Comparison of ENCODE assay signal across 12 cellular contexts in the genomic region with DNA sequence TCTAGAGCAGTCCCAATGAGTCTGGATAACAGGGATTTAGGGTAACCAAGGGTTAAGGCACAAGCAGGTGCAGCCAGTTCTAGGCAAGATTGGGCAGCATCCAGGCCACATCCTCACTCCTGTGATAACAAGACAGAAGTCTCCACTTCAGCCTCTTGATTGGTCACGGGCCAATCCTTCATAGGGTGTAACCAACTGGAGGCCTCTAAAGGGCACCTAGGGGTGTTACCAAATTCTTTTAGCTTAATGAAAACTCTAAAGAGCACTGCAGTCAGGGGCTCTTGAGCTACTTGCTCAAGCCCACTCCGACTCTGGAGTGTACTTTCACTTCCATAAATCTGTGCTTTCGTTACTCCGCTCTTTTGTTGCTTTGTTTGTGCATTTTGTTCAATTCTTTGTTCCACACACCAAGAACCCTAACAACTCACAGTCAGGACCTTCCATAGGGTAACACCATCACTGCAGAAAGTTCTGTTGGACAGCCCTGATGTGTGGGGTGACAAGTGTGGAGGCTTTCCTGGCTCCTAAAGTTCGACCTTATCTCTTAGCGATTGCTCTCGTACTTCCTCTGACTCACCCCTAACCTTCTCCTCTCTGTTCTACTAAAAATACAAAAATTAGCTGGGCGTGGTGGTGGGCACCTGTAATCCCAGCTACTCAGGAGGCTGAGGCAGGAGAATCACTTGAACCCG. TPM values are rescaled to one million over a fixed set of nuclear protein-coding genes. Genes with fewer than 3 reads are reported as not detected.
DNase-seq lines count a peak whose midpoint lies in the region; ATAC-seq, FAIRE-seq and TF ChIP-seq lines count a peak whose summit lies in the region.
"Had no signal": no experiment of that assay in that cellular context is flagged by ENCODE, and none has a peak within 500 bp of the region (broad histone marks: within the 10 kb centered on the region; RNA-seq: fewer than 3 reads in every experiment).

No MANE protein-coding gene starts in this region.

- H3K27ac ChIP-seq in HepG2 (ENCODE audit: extremely low read length, insufficient read depth, low read length) (no peak overlapping the region), right lobe of liver (no peak overlapping the region), upper lobe of left lung (peak overlapping the region in 3 of 4 donors; percentile 28 to 75 (median 71))
- H3K27ac ChIP-seq: C4-2B had no signal

- no TSS peak for BruUV-seq in HepG2 (replicated peaks; lab: Mats Ljungman, UMichigan)

- in situ Hi-C loops in HepG2 (cut with HindIII; ENCODE audit: extremely low pct_ligation_motif_present, low pct_unique_long_range_greater_than_20kb) = no loop called here

- intact Hi-C loops in HepG2 (cut with micrococcal nuclease; ENCODE audit: unreplicated experiment) = no loop called here
- intact Hi-C loops in right lobe of liver (cut with DNase I) = no loop called here

- H3K27me3 ChIP-seq in HepG2 (ENCODE audit: control insufficient read depth in 1 of 2, insufficient read depth in 2 of 2, low read length in 2 of 2) (no peaks in the 10 kb centered on the region), right lobe of liver (no peaks in the 10 kb centered on the region), upper lobe of left lung (no peaks in the 10 kb centered on the region)

- POLR2A ChIA-PET in HepG2 (lab: Yijun Ruan, JAX) = no interaction called here

- H4K20me1 ChIP-seq in HepG2 (ENCODE audit: insufficient read depth, low read length) = no peaks in the 10 kb centered on the region

- H3K9me3 Mint-ChIP-seq in activated naive CD8-positive, alpha-beta T cell treated with anti-CD3 and anti-CD28 coated beads for 36 hours = peaks cover 3% of the 10 kb centered on the region

- peaks cover 27% of the 10 kb centered on the region for H3K4me1 Mint-ChIP-seq in activated naive CD8-positive, alpha-beta T cell treated with anti-CD3 and anti-CD28 coated beads for 36 hours

- H3K36me3 Mint-ChIP-seq in activated naive CD8-positive, alpha-beta T cell treated with anti-CD3 and anti-CD28 coated beads for 36 hours = peaks cover 25% of the 10 kb centered on the region

- H3K4me2 ChIP-seq in HepG2 (ENCODE audit: low read depth, low read length) = no peak overlapping the region

- ATAC-seq in HepG2 (no peak), right lobe of liver (no peak), upper lobe of left lung (ENCODE audit: low FRiP score in 2 of 2) (peak in 1 of 2 donors; percentile 49), HG02884 (IDR thresholded peaks at IDR 0.05; ENCODE audit: unreplicated experiment) (no peak), GM21367 (IDR thresholded peaks at IDR 0.05; ENCODE audit: unreplicated experiment) (no peak)

- FAIRE-seq in HepG2 (lab: Jason Lieb, UNC) = no peak

- no peak overlapping the region for H3K4me3 Mint-ChIP-seq in activated naive CD8-positive, alpha-beta T cell treated with anti-CD3 and anti-CD28 coated beads for 36 hours

- TF ChIP-seq EP300 in HepG2 (IDR thresholded peaks at IDR 0.05; ENCODE audit: low read depth in 2 of 2, low read length in 2 of 2) (no peak), HepG2 (CRISPR knock-in tag; IDR thresholded peaks at IDR 0.05; ENCODE audit: borderline replicate concordance) (no peak), upper lobe of left lung (IDR thresholded peaks at IDR 0.05) (no peak)

- TF ChIP-seq RAD21 in HepG2 (CRISPR knock-in tag; IDR thresholded peaks at IDR 0.05) = no peak

- H3K4me1 ChIP-seq in HepG2 (ENCODE audit: insufficient read depth, low read length) = peaks cover 18% of the 10 kb centered on the region
- H3K4me1 ChIP-seq in right lobe of liver = peaks cover 0 to 6% (median 0%) of the 10 kb centered on the region in 4 donors
- peaks cover 12 to 30% (median 21%) of the 10 kb centered on the region in 4 donors for H3K4me1 ChIP-seq in upper lobe of left lung

- H3K4me3 ChIP-seq in HepG2 (replicated peaks in 1 of 3; ENCODE audit: insufficient read depth in 1 of 3, low read depth in 2 of 3, low read length in 3 of 3) (no peak overlapping the region), right lobe of liver (no peak overlapping the region), upper lobe of left lung (peak overlapping the region in 2 of 4 donors; percentile 11 to 23)

- H3K27me3 Mint-ChIP-seq in activated naive CD8-positive, alpha-beta T cell treated with anti-CD3 and anti-CD28 coated beads for 36 hours = no peaks in the 10 kb centered on the region

- TF ChIP-seq POLR2A in HepG2 (IDR thresholded peaks at IDR 0.05; ENCODE audit: insufficient read depth in 1 of 2, low read depth in 2 of 2, low read length in 2 of 2) (no peak), right lobe of liver (IDR thresholded peaks at IDR 0.05) (no peak), upper lobe of left lung (IDR thresholded peaks at IDR 0.05) (peak in 2 of 4 donors; percentile 21 to 37)

- DNase-seq in HepG2 (ENCODE audit: low spot score) (no peak), right lobe of liver (no peak), NCI-H226 (peak; percentile 58), upper lobe of left lung (peak in 1 of 2 donors; percentile 95), SW480 (ENCODE audit: low spot score) (no peak)
- DNase-seq in activated naive CD8-positive, alpha-beta T cell treated with anti-CD3 and anti-CD28 coated beads for 36 hours = no peak
- DNase-seq: amygdala, foreskin melanocyte, NCI-H524 had no signal

- no peaks in the 10 kb centered on the region for H3K36me3 ChIP-seq in HepG2 (replicated peaks in 1 of 2; ENCODE audit: control insufficient read depth in 1 of 2, insufficient read depth in 2 of 2, low read length in 2 of 2)
- H3K36me3 ChIP-seq in right lobe of liver = peaks cover 0 to 7% (median 0%) of the 10 kb centered on the region in 4 donors
- H3K36me3 ChIP-seq in upper lobe of left lung = peaks cover 0 to 13% (median 5%) of the 10 kb centered on the region in 4 donors

- no peaks in the 10 kb centered on the region for H3K9me3 ChIP-seq in HepG2 (ENCODE audit: low read length)
- H3K9me3 ChIP-seq in right lobe of liver = no peaks in the 10 kb centered on the region
- no peaks in the 10 kb centered on the region for H3K9me3 ChIP-seq in upper lobe of left lung

- H3K27ac Mint-ChIP-seq in activated naive CD8-positive, alpha-beta T cell treated with anti-CD3 and anti-CD28 coated beads for 36 hours = peak overlapping the region; percentile 26

- no peak overlapping the region for H3K9ac ChIP-seq in HepG2 (ENCODE audit: insufficient read depth, low read depth, low read length)

- H2AFZ ChIP-seq in HepG2 (ENCODE audit: low read length) = no peak overlapping the region

- no peak for TF ChIP-seq CTCF in HepG2 (CRISPR knock-in tag; IDR thresholded peaks at IDR 0.05)
- TF ChIP-seq CTCF in right lobe of liver (IDR thresholded peaks at IDR 0.05) = no peak
- TF ChIP-seq CTCF in upper lobe of left lung (IDR thresholded peaks at IDR 0.05) = no peak

- CTCF ChIA-PET in HepG2 (lab: Yijun Ruan, JAX; ENCODE audit: low intra/inter-chr PET ratio, low total read pairs) = no interaction called here

- H3K79me2 ChIP-seq in HepG2 (ENCODE audit: insufficient read depth, low read length) = no peaks in the 10 kb centered on the region

- WGBS in HepG2 (ENCODE audit: low lambda C conversion rate) = 85% methylated on average over 9 of the region's 9 CpGs
- 70% methylated on average over 8 of the region's 9 CpGs for WGBS in right lobe of liver (ENCODE audit: insufficient coverage, low coverage, low lambda C conversion rate, missing lambda C conversion rate)
- 50 to 75% methylated on average over 9 of the region's 9 CpGs for WGBS in upper lobe of left lung, 2 donors

RNA-seq across cellular contexts. Expression of a gene that starts 36.1 kb away (rescaled TPM):
- total RNA-seq in HepG2 (2016; rRNA removed; fragmentation: Illumina TruSeq; extraction: Trizol) = 0.39 and 1.1 TPM in 2 replicates
- 0.26 and 0.91 TPM in 2 replicates for total RNA-seq in HepG2 (2016; cell fraction: cytosol; rRNA removed; fragmentation: Illumina TruSeq; extraction: Trizol; ENCODE audit: low read depth)
- 0.54 and 0.93 TPM in 2 replicates for total RNA-seq in HepG2 (2016; cell fraction: insoluble cytoplasmic fraction; rRNA removed; fragmentation: Illumina TruSeq; extraction: Trizol)
- 0.43 and 1.00 TPM in 2 replicates for total RNA-seq in HepG2 (2016; cell fraction: membrane; rRNA removed; fragmentation: Illumina TruSeq; extraction: Trizol)
- total RNA-seq in HepG2 (2016; cell fraction: nucleus; rRNA removed; fragmentation: Illumina TruSeq; extraction: Trizol) = 0.72 and 0.75 TPM in 2 replicates
- polyA plus RNA-seq in HepG2 (2011; rRNA removed) = 0.18 and 0.44 TPM in 2 replicates
- polyA plus RNA-seq in HepG2 (2011; cell fraction: cytosol; rRNA removed) = 0.28 and 0.43 TPM in 2 replicates
- 2.1 and 2.4 TPM in 2 replicates for polyA plus RNA-seq in HepG2 (2011; cell fraction: nucleus; rRNA removed)
- 2.8 and 3.7 TPM in 2 replicates for polyA plus RNA-seq in HepG2 (2012)
- polyA plus RNA-seq in HepG2 (2016; cell fraction: cytosol; fragmentation: Illumina TruSeq; extraction: Trizol; ENCODE audit: low read depth) = 0.45 and 0.87 TPM in 2 replicates
- polyA plus RNA-seq in HepG2 (2016; cell fraction: insoluble cytoplasmic fraction; fragmentation: Illumina TruSeq; extraction: Trizol; ENCODE audit: low read depth) = 2.2 TPM in 2 replicates
- 0.41 and 0.92 TPM in 2 replicates for polyA plus RNA-seq in HepG2 (2016; cell fraction: membrane; fragmentation: Illumina TruSeq; extraction: Trizol; ENCODE audit: low read depth)
- polyA plus RNA-seq in HepG2 (2016; cell fraction: nucleus; fragmentation: Illumina TruSeq; extraction: Trizol; ENCODE audit: insufficient read depth, low read depth) = 3.7 and 3.8 TPM in 2 replicates
- polyA minus RNA-seq in HepG2 (2011; rRNA and poly(A)+ RNA removed; ENCODE audit: low replicate concordance) = 1.0 and 1.7 TPM in 2 replicates
- 0.59 and 0.70 TPM in 2 replicates for polyA minus RNA-seq in HepG2 (2011; cell fraction: cytosol; rRNA and poly(A)+ RNA removed)
- polyA minus RNA-seq in HepG2 (2011; cell fraction: nucleus; rRNA and poly(A)+ RNA removed) = 0.75 and 0.90 TPM in 2 replicates
- 1 to 10 TPM; 1.5 to 2.5 (median 2.0) TPM for total RNA-seq in right lobe of liver
- 1 to 10 TPM; 7.3 to 7.7 TPM for total RNA-seq in activated naive CD8-positive, alpha-beta T cell treated with anti-CD3 and anti-CD28 coated beads for 36 hours
- total RNA-seq in upper lobe of left lung = 10 to 100 TPM in 1 of 6 donors, 1 to 10 TPM in 5; 2.9 to 13.2 (median 8.0) TPM

RNA-seq across cellular contexts. Expression of a gene that starts 36.4 kb away (rescaled TPM):
- total RNA-seq in HepG2 (2016; rRNA removed; fragmentation: Illumina TruSeq; extraction: Trizol) = 52.1 and 64.4 TPM in 2 replicates
- 7.3 and 8.5 TPM in 2 replicates for total RNA-seq in HepG2 (2016; cell fraction: cytosol; rRNA removed; fragmentation: Illumina TruSeq; extraction: Trizol; ENCODE audit: low read depth)
- 44.1 and 72.4 TPM in 2 replicates for total RNA-seq in HepG2 (2016; cell fraction: insoluble cytoplasmic fraction; rRNA removed; fragmentation: Illumina TruSeq; extraction: Trizol)
- 15.7 and 19.3 TPM in 2 replicates for total RNA-seq in HepG2 (2016; cell fraction: membrane; rRNA removed; fragmentation: Illumina TruSeq; extraction: Trizol)
- 51.4 and 56.6 TPM in 2 replicates for total RNA-seq in HepG2 (2016; cell fraction: nucleus; rRNA removed; fragmentation: Illumina TruSeq; extraction: Trizol)
- polyA plus RNA-seq in HepG2 (2011; rRNA removed) = 18.3 and 20.1 TPM in 2 replicates
- polyA plus RNA-seq in HepG2 (2011; cell fraction: cytosol; rRNA removed) = 9.1 and 11.9 TPM in 2 replicates
- polyA plus RNA-seq in HepG2 (2011; cell fraction: nucleus; rRNA removed) = 92.2 and 135 TPM in 2 replicates
- polyA plus RNA-seq in HepG2 (2012) = 11.0 and 27.9 TPM in 2 replicates
- polyA plus RNA-seq in HepG2 (2016; cell fraction: cytosol; fragmentation: Illumina TruSeq; extraction: Trizol; ENCODE audit: low read depth) = 6.0 and 7.0 TPM in 2 replicates
- 43.0 and 49.8 TPM in 2 replicates for polyA plus RNA-seq in HepG2 (2016; cell fraction: insoluble cytoplasmic fraction; fragmentation: Illumina TruSeq; extraction: Trizol; ENCODE audit: low read depth)
- polyA plus RNA-seq in HepG2 (2016; cell fraction: membrane; fragmentation: Illumina TruSeq; extraction: Trizol; ENCODE audit: low read depth) = 7.7 and 11.4 TPM in 2 replicates
- polyA plus RNA-seq in HepG2 (2016; cell fraction: nucleus; fragmentation: Illumina TruSeq; extraction: Trizol; ENCODE audit: insufficient read depth, low read depth) = 135 and 153 TPM in 2 replicates
- 25.6 and 86.4 TPM in 2 replicates for polyA minus RNA-seq in HepG2 (2011; rRNA and poly(A)+ RNA removed; ENCODE audit: low replicate concordance)
- polyA minus RNA-seq in HepG2 (2011; cell fraction: cytosol; rRNA and poly(A)+ RNA removed) = 11.3 and 17.6 TPM in 2 replicates
- polyA minus RNA-seq in HepG2 (2011; cell fraction: nucleus; rRNA and poly(A)+ RNA removed) = 25.0 and 29.4 TPM in 2 replicates
- 10 to 100 TPM in 2 of 6 experiments, 1 to 10 TPM in 4; 5.2 to 16.6 (median 7.7) TPM for total RNA-seq in right lobe of liver
- 100 to 1,000 TPM; 147 to 165 TPM for total RNA-seq in activated naive CD8-positive, alpha-beta T cell treated with anti-CD3 and anti-CD28 coated beads for 36 hours
- 100 to 1,000 TPM in 1 of 6 donors, 10 to 100 TPM in 5; 11.4 to 113 (median 27.8) TPM for total RNA-seq in upper lobe of left lung

RNA-seq across cellular contexts. Expression of a gene that starts 49.2 kb away (rescaled TPM):
- total RNA-seq in HepG2 (2016; rRNA removed; fragmentation: Illumina TruSeq; extraction: Trizol) (19.2 and 22.6 TPM in 2 replicates), right lobe of liver (10 to 100 TPM; 15.4 to 24.5 (median 19.8) TPM), upper lobe of left lung (100 to 1,000 TPM in 1 of 6 donors, 10 to 100 TPM in 5; 35.1 to 138 (median 77.8) TPM)
- total RNA-seq in HepG2 (2016; cell fraction: cytosol; rRNA removed; fragmentation: Illumina TruSeq; extraction: Trizol; ENCODE audit: low read depth) = 10.5 and 12.2 TPM in 2 replicates
- 20.3 and 22.0 TPM in 2 replicates for total RNA-seq in HepG2 (2016; cell fraction: insoluble cytoplasmic fraction; rRNA removed; fragmentation: Illumina TruSeq; extraction: Trizol)
- total RNA-seq in HepG2 (2016; cell fraction: membrane; rRNA removed; fragmentation: Illumina TruSeq; extraction: Trizol) = 14.9 and 16.2 TPM in 2 replicates
- total RNA-seq in HepG2 (2016; cell fraction: nucleus; rRNA removed; fragmentation: Illumina TruSeq; extraction: Trizol) = 27.3 and 27.4 TPM in 2 replicates
- 12.6 and 15.0 TPM in 2 replicates for polyA plus RNA-seq in HepG2 (2011; rRNA removed)
- polyA plus RNA-seq in HepG2 (2011; cell fraction: cytosol; rRNA removed) = 6.0 and 6.2 TPM in 2 replicates
- polyA plus RNA-seq in HepG2 (2011; cell fraction: nucleus; rRNA removed) = 55.7 and 59.6 TPM in 2 replicates
- 15.3 and 16.1 TPM in 2 replicates for polyA plus RNA-seq in HepG2 (2012)
- 8.2 and 8.4 TPM in 2 replicates for polyA plus RNA-seq in HepG2 (2016; cell fraction: cytosol; fragmentation: Illumina TruSeq; extraction: Trizol; ENCODE audit: low read depth)
- 18.5 and 19.2 TPM in 2 replicates for polyA plus RNA-seq in HepG2 (2016; cell fraction: insoluble cytoplasmic fraction; fragmentation: Illumina TruSeq; extraction: Trizol; ENCODE audit: low read depth)
- 9.8 TPM in 2 replicates for polyA plus RNA-seq in HepG2 (2016; cell fraction: membrane; fragmentation: Illumina TruSeq; extraction: Trizol; ENCODE audit: low read depth)
- polyA plus RNA-seq in HepG2 (2016; cell fraction: nucleus; fragmentation: Illumina TruSeq; extraction: Trizol; ENCODE audit: insufficient read depth, low read depth) = 40.8 and 46.1 TPM in 2 replicates
- 11.4 and 14.4 TPM in 2 replicates for polyA minus RNA-seq in HepG2 (2011; rRNA and poly(A)+ RNA removed; ENCODE audit: low replicate concordance)
- 6.8 and 7.5 TPM in 2 replicates for polyA minus RNA-seq in HepG2 (2011; cell fraction: cytosol; rRNA and poly(A)+ RNA removed)
- polyA minus RNA-seq in HepG2 (2011; cell fraction: nucleus; rRNA and poly(A)+ RNA removed) = 61.5 and 62.0 TPM in 2 replicates
- 100 to 1,000 TPM; 102 to 103 TPM for total RNA-seq in activated naive CD8-positive, alpha-beta T cell treated with anti-CD3 and anti-CD28 coated beads for 36 hours

Comparison
In these comparisons a context has a peak if more than half of its experiments do, and no peak if none do; other contexts are left out.
1. H3K27ac ChIP-seq: peak in upper lobe of left lung (3 of 4); none in HepG2 (single experiment) and right lobe of liver (0 of 3).